Comparison of ENCODE assay signal across 8 cellular contexts in genomic region chr20:56554869-56555268, GRCh38. TPM values are rescaled to one million over a fixed set of nuclear protein-coding genes. Genes with fewer than 3 reads are reported as not detected.
DNase-seq lines count a peak whose midpoint lies in the region; ATAC-seq lines count a peak whose summit lies in the region.

No MANE protein-coding gene starts in this region.

- no peaks in the 10 kb centered on the region for H3K9me3 Mint-ChIP-seq in activated naive CD8-positive, alpha-beta T cell treated with anti-CD3 and anti-CD28 coated beads, Interleukin-2, amount 50 U/mL, for 24 hours

- no peak overlapping the region for H3K4me3 Mint-ChIP-seq in activated naive CD8-positive, alpha-beta T cell treated with anti-CD3 and anti-CD28 coated beads, Interleukin-2, amount 50 U/mL, for 24 hours

- no peak overlapping the region for H3K27ac Mint-ChIP-seq in activated naive CD8-positive, alpha-beta T cell treated with anti-CD3 and anti-CD28 coated beads, Interleukin-2, amount 50 U/mL, for 24 hours

- ATAC-seq in GM19395 (IDR thresholded peaks at IDR 0.05; ENCODE audit: unreplicated experiment), result peak; percentile 83
- peak; percentile 87 for ATAC-seq in HG03159 (IDR thresholded peaks at IDR 0.05; ENCODE audit: unreplicated experiment)
- ATAC-seq in activated naive CD8-positive, alpha-beta T cell treated with anti-CD3 and anti-CD28 coated beads, Interleukin-2, amount 50 U/mL, for 24 hours, result peak; percentile 75
- ATAC-seq in right cardiac atrium, result peak; percentile 80 to 83

- H3K27ac ChIP-seq in right cardiac atrium (ENCODE audit: low read length), result no peak overlapping the region

- H3K4me3 ChIP-seq in right cardiac atrium (ENCODE audit: low read length), result no peak overlapping the region

- H3K27me3 Mint-ChIP-seq in activated naive CD8-positive, alpha-beta T cell treated with anti-CD3 and anti-CD28 coated beads, Interleukin-2, amount 50 U/mL, for 24 hours, result no peaks in the 10 kb centered on the region

- H3K4me1 Mint-ChIP-seq in activated naive CD8-positive, alpha-beta T cell treated with anti-CD3 and anti-CD28 coated beads, Interleukin-2, amount 50 U/mL, for 24 hours, result peaks cover 8% of the 10 kb centered on the region

- no peaks in the 10 kb centered on the region for H3K4me1 ChIP-seq in right cardiac atrium (ENCODE audit: control insufficient read depth, insufficient read depth, low read length)

- H3K9me3 ChIP-seq in right cardiac atrium (ENCODE audit: control insufficient read depth, low read length), result no peaks in the 10 kb centered on the region

- WGBS in right cardiac atrium, result 14% methylated on average over 4 of the region's 4 CpGs

- H3K36me3 Mint-ChIP-seq in activated naive CD8-positive, alpha-beta T cell treated with anti-CD3 and anti-CD28 coated beads, Interleukin-2, amount 50 U/mL, for 24 hours (ENCODE audit: low read depth), result no peaks in the 10 kb centered on the region

- DNase-seq in DMS79 treated with DMSO at 0.1 percent for 48 hours (lab: John Stamatoyannopoulos, UW), result peak; percentile 85
- DNase-seq in NCI-H2227 treated with DMSO at 0.1 percent for 48 hours (lab: John Stamatoyannopoulos, UW), result peak; percentile 63
- peak; percentile 2 for DNase-seq in activated naive CD8-positive, alpha-beta T cell treated with anti-CD3 and anti-CD28 coated beads, Interleukin-2, amount 50 U/mL, for 24 hours
- no peak for DNase-seq in right cardiac atrium
- peak; percentile 80 for DNase-seq in superior temporal gyrus (ENCODE audit: extremely low spot score)
- DNase-seq in stimulated activated naive CD4-positive, alpha-beta T cell treated with Interleukin-2 at 50 U/mL for 16 hours (lab: John Stamatoyannopoulos, UW), result no peak

- no peaks in the 10 kb centered on the region for H3K27me3 ChIP-seq in right cardiac atrium (ENCODE audit: control insufficient read depth, insufficient read depth)

- intact Hi-C loops in right cardiac atrium (cut with DNase I), result loop anchor here in 2 of 4 donors (10.0 kb wide), 3 partner anchors 420 to 790 kb away; no protein-coding TSS in a partner anchor

RNA-seq across cellular contexts. Expression of gene FAM209B, which starts 21.8 kb away (rescaled TPM):
- total RNA-seq in right cardiac atrium, result under 1 TPM in 1 of 4 donors, not detected in 3; 0.59 TPM
- 0.84 TPM for polyA plus RNA-seq in right cardiac atrium

RNA-seq across cellular contexts. Expression of gene FAM209A, which starts 30.3 kb away (rescaled TPM):
- not detected for total RNA-seq in right cardiac atrium
- not detected for polyA plus RNA-seq in right cardiac atrium

Comparison
In these comparisons a context has a peak if more than half of its experiments do, and no peak if none do; other contexts are left out.
1. DNase-seq: peak in DMS79 treated with DMSO at 0.1 percent for 48 hours (single experiment), NCI-H2227 treated with DMSO at 0.1 percent for 48 hours (single experiment), activated naive CD8-positive, alpha-beta T cell treated with anti-CD3 and anti-CD28 coated beads, Interleukin-2, amount 50 U/mL, for 24 hours (single experiment) and superior temporal gyrus (single experiment); none in right cardiac atrium (0 of 3) and stimulated activated naive CD4-positive, alpha-beta T cell treated with Interleukin-2 at 50 U/mL for 16 hours (single experiment).
2. Peak in every context shown above with its lines, with median percentiles within 50 percentile points of each other: ATAC-seq.